In the genomic region with DNA sequence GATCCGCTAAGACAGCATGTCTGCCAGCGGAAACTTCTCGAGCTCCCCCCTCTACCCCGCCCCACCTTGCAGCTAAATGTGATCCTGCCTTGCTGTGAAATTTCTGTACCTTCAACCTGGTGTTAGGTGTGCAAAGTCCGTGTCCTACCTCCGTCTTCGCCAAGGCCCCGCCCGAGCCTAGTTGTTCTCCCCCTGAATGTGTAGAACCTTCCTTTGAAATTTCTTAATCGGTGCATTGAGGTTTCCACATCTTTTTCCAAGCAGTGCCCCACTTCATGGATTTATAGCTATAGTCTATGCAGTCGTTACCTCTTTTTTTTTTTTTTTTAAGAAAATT, we compare ENCODE assay signal across 20 cellular contexts. TPM values are rescaled to one million over a fixed set of nuclear protein-coding genes. Genes with fewer than 3 reads are reported as not detected.
DNase-seq lines count a peak whose midpoint lies in the region; TF ChIP-seq lines count a peak whose summit lies in the region.
"Had no signal": no experiment of that assay in that cellular context is flagged by ENCODE, and none has a peak within 500 bp of the region (broad histone marks: within the 10 kb centered on the region; RNA-seq: fewer than 3 reads in every experiment).

No MANE protein-coding gene starts in this region.

- peaks cover 4% of the 10 kb centered on the region for H3K9me3 Mint-ChIP-seq in T-helper 2 cell treated with Interferon-gamma antibody and Interleukin-4, amounts not matched to agents 5 μg/mL and 100 μg/mL, for 36 hours
- H3K9me3 Mint-ChIP-seq in IgD-negative memory B cell (peaks cover 2 to 5% (median 3%) of the 10 kb centered on the region in 3 donors), endodermal cell (peaks cover 17% of the 10 kb centered on the region)

- H3K4me1 Mint-ChIP-seq in T-helper 2 cell treated with Interferon-gamma antibody and Interleukin-4, amounts not matched to agents 5 μg/mL and 100 μg/mL, for 36 hours (ENCODE audit: low read depth): peaks cover 8% of the 10 kb centered on the region
- H3K4me1 Mint-ChIP-seq in IgD-negative memory B cell (peaks cover 5 to 10% (median 7%) of the 10 kb centered on the region in 3 donors), endodermal cell (peaks cover 15% of the 10 kb centered on the region)

- H3K9me3 ChIP-seq in endodermal cell (ENCODE audit: control insufficient read depth, low read length): peaks cover 7% of the 10 kb centered on the region

- H3K27me3 ChIP-seq in endodermal cell (ENCODE audit: control insufficient read depth, insufficient read depth, low read length, poor library complexity, severe bottlenecking): peaks cover 100% of the 10 kb centered on the region

- H3K27me3 Mint-ChIP-seq in T-helper 2 cell treated with Interferon-gamma antibody and Interleukin-4, amounts not matched to agents 5 μg/mL and 100 μg/mL, for 36 hours (ENCODE audit: low read depth): peaks cover 92% of the 10 kb centered on the region
- peaks cover 78% of the 10 kb centered on the region for H3K27me3 Mint-ChIP-seq in IgD-negative memory B cell
- peaks cover 100% of the 10 kb centered on the region for H3K27me3 Mint-ChIP-seq in endodermal cell (ENCODE audit: insufficient read depth)

- H3K27ac Mint-ChIP-seq in T-helper 2 cell treated with Interferon-gamma antibody and Interleukin-4, amounts not matched to agents 5 μg/mL and 100 μg/mL, for 36 hours: peak overlapping the region; percentile 48
- H3K27ac Mint-ChIP-seq in IgD-negative memory B cell: peak overlapping the region; percentile 59 to 93 (median 85)
- no peak overlapping the region for H3K27ac Mint-ChIP-seq in endodermal cell

- H3K36me3 ChIP-seq in endodermal cell (ENCODE audit: control insufficient read depth, insufficient read depth, low read length): no peaks in the 10 kb centered on the region
- H3K36me3 ChIP-seq: cardiac muscle cell had no signal

- DNase-seq in T-helper 2 cell treated with Interferon-gamma antibody and Interleukin-4, amounts not matched to agents 5 μg/mL and 100 μg/mL, for 36 hours (ENCODE audit: low spot score): no peak
- no peak for DNase-seq in T-helper 2 cell
- DNase-seq in endodermal cell: no peak
- DNase-seq in skeletal muscle cell (ENCODE audit: low read depth): no peak
- no peak for DNase-seq in cardiac septum (ENCODE audit: low spot score)
- no peak for DNase-seq in NCI-H2196 treated with DMSO at 0.1 percent for 48 hours (lab: John Stamatoyannopoulos, UW; ENCODE audit: unreplicated experiment)
- DNase-seq in hippocampal formation (lab: John Stamatoyannopoulos, UW): no peak
- DNase-seq: 8988T; activated CD4-positive, alpha-beta T cell treated with anti-CD3 and anti-CD28 coated beads for 1 hour; activated gamma-delta T cell; COR-L47; GF-D8; IMR-90; kidney; NCI-H1105; stimulated activated CD4-positive, alpha-beta T cell treated with anti-CD3 and anti-CD28 coated beads, Interleukin-4, amount 100 ng/mL, for 1 hour had no signal

- H3K9ac ChIP-seq in endodermal cell (ENCODE audit: extremely low read depth, low read length, poor library complexity, severe bottlenecking): no peak overlapping the region

- H3K36me3 Mint-ChIP-seq in T-helper 2 cell treated with Interferon-gamma antibody and Interleukin-4, amounts not matched to agents 5 μg/mL and 100 μg/mL, for 36 hours (ENCODE audit: low read depth): peaks cover 2% of the 10 kb centered on the region
- peaks cover 1% of the 10 kb centered on the region for H3K36me3 Mint-ChIP-seq in IgD-negative memory B cell
- H3K36me3 Mint-ChIP-seq in endodermal cell (ENCODE audit: low read depth): no peaks in the 10 kb centered on the region

- intact Hi-C loops in cardiac septum (cut with DNase I): no loop called here

- peak overlapping the region; percentile 24 for H3K4me3 Mint-ChIP-seq in T-helper 2 cell treated with Interferon-gamma antibody and Interleukin-4, amounts not matched to agents 5 μg/mL and 100 μg/mL, for 36 hours
- H3K4me3 Mint-ChIP-seq in IgD-negative memory B cell: peak overlapping the region in 2 of 4 donors; percentile 32 to 41
- H3K4me3 Mint-ChIP-seq in endodermal cell: peak overlapping the region; percentile 33

- H3K4me3 ChIP-seq in endodermal cell (ENCODE audit: low read length) (no peak overlapping the region), skeletal muscle cell (ENCODE audit: low read depth, low read length) (peak overlapping the region; percentile 75)
- H3K4me3 ChIP-seq: cardiac muscle cell had no signal

- WGBS in endodermal cell (ENCODE audit: insufficient coverage in 1 of 2, insufficient read length in 1 of 2), 2 experiments: 14 to 18% methylated on average over 2 to 11 of the region's 11 CpGs

- no peak overlapping the region for H3K27ac ChIP-seq in endodermal cell (ENCODE audit: low read depth, low read length)
- H3K27ac ChIP-seq: cardiac muscle cell had no signal

- no peak for TF ChIP-seq CTCF in endodermal cell (conservative IDR thresholded peaks at IDR 0.05)

- no peaks in the 10 kb centered on the region for H3K4me1 ChIP-seq in endodermal cell (ENCODE audit: control insufficient read depth, insufficient read depth, low read length)

RNA-seq across cellular contexts. Expression of a gene that starts 1.0 kb away (rescaled TPM):
- polyA plus RNA-seq in IgD-negative memory B cell: not detected
- total RNA-seq in endodermal cell (not detected), cardiac septum (not detected)
- 1.5 TPM for polyA plus RNA-seq in endodermal cell (2013, experiment 1 of 2)
- polyA plus RNA-seq in endodermal cell (2013, experiment 2 of 2): 0.50 TPM
- total RNA-seq: cardiac muscle cell, IMR-90, mucosa of gallbladder had no signal
- polyA plus RNA-seq: cardiac muscle cell, IMR-90 had no signal

RNA-seq across cellular contexts. Expression of a gene that starts 2.9 kb away (rescaled TPM):
- not detected for polyA plus RNA-seq in IgD-negative memory B cell
- not detected for total RNA-seq in endodermal cell
- polyA plus RNA-seq in endodermal cell (2013, experiment 1 of 2): 1.4 TPM
- polyA plus RNA-seq in endodermal cell (2013, experiment 2 of 2): 1.0 TPM
- total RNA-seq in cardiac septum: not detected
- total RNA-seq: cardiac muscle cell, IMR-90, mucosa of gallbladder had no signal
- polyA plus RNA-seq: cardiac muscle cell, IMR-90 had no signal

RNA-seq across cellular contexts. Expression of a gene that starts 9.2 kb away (rescaled TPM):
- not detected for polyA plus RNA-seq in IgD-negative memory B cell
- not detected for total RNA-seq in endodermal cell
- polyA plus RNA-seq in endodermal cell (2013, experiment 1 of 2): 11.1 TPM
- 7.2 TPM for polyA plus RNA-seq in endodermal cell (2013, experiment 2 of 2)
- total RNA-seq in cardiac septum: not detected
- total RNA-seq: cardiac muscle cell, IMR-90, mucosa of gallbladder had no signal
- polyA plus RNA-seq: cardiac muscle cell had no signal

RNA-seq across cellular contexts. Expression of a gene that starts 21.1 kb away (rescaled TPM):
- not detected for polyA plus RNA-seq in IgD-negative memory B cell
- total RNA-seq in endodermal cell (not detected), cardiac septum (not detected)
- 0.82 TPM for polyA plus RNA-seq in endodermal cell (2013, experiment 1 of 2)
- polyA plus RNA-seq in endodermal cell (2013, experiment 2 of 2): 0.46 TPM
- total RNA-seq: cardiac muscle cell, IMR-90, kidney, mucosa of gallbladder, renal cortical epithelial cell had no signal
- polyA plus RNA-seq: cardiac muscle cell, IMR-90 had no signal

RNA-seq across cellular contexts. Expression of a gene that starts 24.2 kb away (rescaled TPM):
- polyA plus RNA-seq in IgD-negative memory B cell: not detected
- total RNA-seq in endodermal cell (not detected), cardiac septum (not detected)
- polyA plus RNA-seq in endodermal cell (2013, experiment 1 of 2): 5.5 TPM
- 6.4 TPM for polyA plus RNA-seq in endodermal cell (2013, experiment 2 of 2)
- total RNA-seq: cardiac muscle cell, IMR-90, mucosa of gallbladder had no signal
- polyA plus RNA-seq: cardiac muscle cell had no signal
